ENCODE assay signal across 29 cellular contexts in genomic region chr3:102906837-102907236, GRCh38.
"Had no signal": no experiment of that assay in that cellular context is flagged by ENCODE, and none has a peak within 500 bp of the region (broad histone marks: within the 10 kb centered on the region; RNA-seq: fewer than 3 reads in every experiment).

No MANE protein-coding gene starts in this region.

- FAIRE-seq: endometrium, endothelial cell of umbilical vein, frontal cortex had no signal

- H3K4me3 Mint-ChIP-seq: dendritic cell treated with granulocyte-macrophage colony-stimulating factor and Interleukin-4, amounts not matched to agents 40 ng/mL and 50 ng/mL, for 4 days; effector memory CD8-positive, alpha-beta T cell; endodermal cell had no signal

- H3K4me1 ChIP-seq: colonic mucosa, esophagus muscularis mucosa, esophagus squamous epithelium, foreskin keratinocyte, gastrocnemius medialis, gastroesophageal sphincter, heart left ventricle, heart right ventricle had no signal

- H3K36me3 ChIP-seq: colonic mucosa, esophagus muscularis mucosa, esophagus squamous epithelium, gastrocnemius medialis, gastroesophageal sphincter, heart left ventricle, heart right ventricle had no signal

- H3K27me3 Mint-ChIP-seq: dendritic cell treated with granulocyte-macrophage colony-stimulating factor and Interleukin-4, amounts not matched to agents 40 ng/mL and 50 ng/mL, for 4 days; effector memory CD8-positive, alpha-beta T cell had no signal

- H3K27ac Mint-ChIP-seq: dendritic cell treated with granulocyte-macrophage colony-stimulating factor and Interleukin-4, amounts not matched to agents 40 ng/mL and 50 ng/mL, for 4 days; effector memory CD8-positive, alpha-beta T cell; endodermal cell had no signal

- H3K27me3 ChIP-seq: colonic mucosa, dorsolateral prefrontal cortex, esophagus muscularis mucosa, esophagus squamous epithelium, foreskin keratinocyte, gastrocnemius medialis, gastroesophageal sphincter, heart left ventricle, heart right ventricle, hepatocyte had no signal

- H3K27ac ChIP-seq: colonic mucosa, coronary artery, dorsolateral prefrontal cortex, epithelial cell of prostate, esophagus muscularis mucosa, esophagus squamous epithelium, foreskin keratinocyte, gastrocnemius medialis, gastroesophageal sphincter, heart left ventricle, heart right ventricle, hepatocyte had no signal

- H3K4me2 ChIP-seq: hepatocyte had no signal

- H3K9me3 Mint-ChIP-seq: endodermal cell had no signal

- H3K9me3 ChIP-seq: colonic mucosa, esophagus muscularis mucosa, esophagus squamous epithelium, gastrocnemius medialis, gastroesophageal sphincter, heart left ventricle, heart right ventricle had no signal

- H3K79me2 ChIP-seq: hepatocyte had no signal

- ATAC-seq: effector memory CD8-positive, alpha-beta T cell; esophagus mucosa; foreskin keratinocyte; gastrocnemius medialis; gastroesophageal sphincter; heart left ventricle; heart right ventricle had no signal

- DNase-seq: colonic mucosa; cortex of kidney; dermis blood vessel endothelial cell; dorsolateral prefrontal cortex; effector CD4-positive, alpha-beta T cell; effector CD8-positive, alpha-beta T cell; effector memory CD4-positive, alpha-beta T cell; effector memory CD8-positive, alpha-beta T cell; endodermal cell; erythroblast; esophagus squamous epithelium; foreskin fibroblast; foreskin keratinocyte; foreskin melanocyte; gastrocnemius medialis; glutamatergic neuron; head of caudate nucleus; heart left ventricle; heart right ventricle had no signal

- H3K4me3 ChIP-seq: colonic mucosa, coronary artery, dorsolateral prefrontal cortex, esophagus muscularis mucosa, esophagus squamous epithelium, gastrocnemius medialis, gastroesophageal sphincter, heart left ventricle, heart right ventricle, hepatocyte had no signal

- H2AFZ ChIP-seq: hepatocyte had no signal
